Comparison of ENCODE assay signal across 8 cellular contexts in the genomic region with DNA sequence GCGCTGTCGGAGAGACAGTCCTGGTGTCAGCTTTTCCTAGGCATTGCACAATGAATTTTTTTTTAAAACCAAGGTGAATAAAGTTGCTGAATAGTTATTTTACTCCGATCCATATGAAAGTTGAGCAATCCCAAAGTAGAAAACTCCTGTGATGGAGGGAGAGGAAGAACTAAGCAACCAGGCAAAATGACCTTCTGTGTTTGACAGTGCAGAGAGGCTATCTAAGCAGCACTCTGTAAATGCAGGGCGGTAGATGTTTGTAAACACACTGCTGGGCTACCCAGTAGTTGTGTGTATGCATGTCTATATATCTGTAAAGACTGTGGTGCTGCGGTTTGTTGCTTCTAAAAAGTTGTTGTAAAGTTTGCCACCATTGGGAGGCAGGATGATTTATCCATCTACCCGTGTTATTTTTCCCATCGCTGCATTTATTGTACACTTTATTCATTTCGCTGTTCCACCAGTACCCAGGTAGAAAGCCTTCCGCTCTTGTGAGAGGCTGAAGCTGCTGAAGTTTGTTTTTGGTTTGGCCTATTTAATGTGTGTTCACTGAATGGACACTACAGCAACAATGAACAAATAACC. TPM values are rescaled to one million over a fixed set of nuclear protein-coding genes. Genes with fewer than 3 reads are reported as not detected.
DNase-seq lines count a peak whose midpoint lies in the region; ATAC-seq and TF ChIP-seq lines count a peak whose summit lies in the region.

No MANE protein-coding gene starts in this region.

- peak; percentile 12 for TF ChIP-seq CTCF in GM10266 (IDR thresholded peaks at IDR 0.05; ENCODE audit: control insufficient read depth, insufficient read depth, low read depth, missing control alignments)
- TF ChIP-seq CTCF in NB4 (IDR thresholded peaks at IDR 0.05; ENCODE audit: low read depth, low read length), result no peak
- TF ChIP-seq CTCF in foreskin keratinocyte (conservative IDR thresholded peaks at IDR 0.05), result peak; percentile 44
- peak; percentile 44 for TF ChIP-seq CTCF in osteocyte (IDR thresholded peaks at IDR 0.05)
- no peak for TF ChIP-seq CTCF in GM13976 (IDR thresholded peaks at IDR 0.05; ENCODE audit: borderline replicate concordance, control extremely low read depth, extremely low read depth, insufficient read depth, missing control alignments)

- peak; percentile 43 for DNase-seq in GM10266 (ENCODE audit: extremely low spot score)
- peak; percentile 78 for DNase-seq in NB4 (ENCODE audit: low read depth)
- DNase-seq in activated CD8-positive, alpha-beta T cell treated with anti-CD3 and anti-CD28 coated beads, Interleukin-2, amount 10 ng/mL, durations not matched to agents 7 days and 5 days, result peak; percentile 44
- DNase-seq in foreskin keratinocyte, result peak; percentile 24 to 48
- DNase-seq in osteocyte (ENCODE audit: extremely low spot score, unreplicated experiment), result peak; percentile 3
- DNase-seq in GM13976 (ENCODE audit: low spot score), result no peak
- no peak for DNase-seq in iPS-NIHi11 (ENCODE audit: low spot score)
- DNase-seq in Kasumi-1 (lab: John Stamatoyannopoulos, UW), result no peak

- no peak for TF ChIP-seq POLR2A in NB4 (IDR thresholded peaks at IDR 0.05; ENCODE audit: extremely low read depth, insufficient read length)

- POLR2A ChIA-PET in activated CD8-positive, alpha-beta T cell treated with anti-CD3 and anti-CD28 coated beads, Interleukin-2, amount 10 ng/mL, durations not matched to agents 7 days and 5 days (lab: Charles Lee), result interaction anchor here (0.7 to 1.7 kb wide), 9 partner anchors 76 to 707 kb away, joined by 3 to 15 read pairs (median 5); no protein-coding TSS in a partner anchor

- peaks cover 43% of the 10 kb centered on the region for H3K4me1 Mint-ChIP-seq in activated CD8-positive, alpha-beta T cell treated with anti-CD3 and anti-CD28 coated beads, Interleukin-2, amount 10 ng/mL, durations not matched to agents 7 days and 5 days (ENCODE audit: low read depth)
- peaks cover 29% of the 10 kb centered on the region for H3K4me1 Mint-ChIP-seq in osteocyte (ENCODE audit: unreplicated experiment)

- in situ Hi-C loops in GM13976 (cut with MboI; ENCODE audit: low sequenced_read_pairs, unreplicated experiment), result no loop called here

- H3K4me3 ChIP-seq in NB4 (ENCODE audit: low read depth, low read length), result peak overlapping the region; percentile 82

- H3K27ac ChIP-seq in foreskin keratinocyte, result peak overlapping the region; percentile 21

- peaks cover 9% of the 10 kb centered on the region for H3K4me1 ChIP-seq in foreskin keratinocyte

- no peaks in the 10 kb centered on the region for H3K27me3 ChIP-seq in foreskin keratinocyte

- ATAC-seq in activated CD8-positive, alpha-beta T cell treated with anti-CD3 and anti-CD28 coated beads, Interleukin-2, amount 10 ng/mL, durations not matched to agents 7 days and 5 days, result peak; percentile 22
- no peak for ATAC-seq in foreskin keratinocyte

- H3K9me3 Mint-ChIP-seq in activated CD8-positive, alpha-beta T cell treated with anti-CD3 and anti-CD28 coated beads, Interleukin-2, amount 10 ng/mL, durations not matched to agents 7 days and 5 days (ENCODE audit: insufficient read depth), result no peaks in the 10 kb centered on the region
- H3K9me3 Mint-ChIP-seq in osteocyte (ENCODE audit: unreplicated experiment), result no peaks in the 10 kb centered on the region

- H3K27me3 Mint-ChIP-seq in activated CD8-positive, alpha-beta T cell treated with anti-CD3 and anti-CD28 coated beads, Interleukin-2, amount 10 ng/mL, durations not matched to agents 7 days and 5 days (ENCODE audit: low read depth), result peaks cover 8% of the 10 kb centered on the region
- no peaks in the 10 kb centered on the region for H3K27me3 Mint-ChIP-seq in osteocyte (ENCODE audit: unreplicated experiment)

- H3K4me3 Mint-ChIP-seq in activated CD8-positive, alpha-beta T cell treated with anti-CD3 and anti-CD28 coated beads, Interleukin-2, amount 10 ng/mL, durations not matched to agents 7 days and 5 days, result peak overlapping the region; percentile 83
- H3K4me3 Mint-ChIP-seq in osteocyte (ENCODE audit: unreplicated experiment), result peak overlapping the region; percentile 90

- H3K36me3 Mint-ChIP-seq in activated CD8-positive, alpha-beta T cell treated with anti-CD3 and anti-CD28 coated beads, Interleukin-2, amount 10 ng/mL, durations not matched to agents 7 days and 5 days (ENCODE audit: low read depth), result peaks cover 5% of the 10 kb centered on the region
- no peaks in the 10 kb centered on the region for H3K36me3 Mint-ChIP-seq in osteocyte (ENCODE audit: unreplicated experiment)

- CTCF ChIA-PET in activated CD8-positive, alpha-beta T cell treated with anti-CD3 and anti-CD28 coated beads, Interleukin-2, amount 10 ng/mL, durations not matched to agents 7 days and 5 days (lab: Charles Lee), result interaction anchor here (0.6 to 1.8 kb wide), 2 partner anchors 11 to 383 kb away, joined by 4 to 8 read pairs; no protein-coding TSS in a partner anchor

- H3K27ac Mint-ChIP-seq in activated CD8-positive, alpha-beta T cell treated with anti-CD3 and anti-CD28 coated beads, Interleukin-2, amount 10 ng/mL, durations not matched to agents 7 days and 5 days, result peak overlapping the region; percentile 91
- peak overlapping the region; percentile 95 for H3K27ac Mint-ChIP-seq in osteocyte (ENCODE audit: unreplicated experiment)

RNA-seq across cellular contexts. Expression of a gene that starts 1.3 kb away (rescaled TPM):
- 10 to 100 TPM; 22.1 to 26.1 TPM for total RNA-seq in activated CD8-positive, alpha-beta T cell treated with anti-CD3 and anti-CD28 coated beads, Interleukin-2, amount 10 ng/mL, durations not matched to agents 7 days and 5 days
- total RNA-seq in foreskin keratinocyte (11.2 and 12.6 TPM in 2 replicates), osteocyte (24.4 and 29.4 TPM in 2 replicates)
- polyA plus RNA-seq in foreskin keratinocyte, result 4.7 and 4.8 TPM in 2 replicates

Comparison
In these comparisons a context has a peak if more than half of its experiments do, and no peak if none do; other contexts are left out.
1. DNase-seq: peak in GM10266 (single experiment), NB4 (single experiment), activated CD8-positive, alpha-beta T cell treated with anti-CD3 and anti-CD28 coated beads, Interleukin-2, amount 10 ng/mL, durations not matched to agents 7 days and 5 days (single experiment), foreskin keratinocyte (2 of 2) and osteocyte (single experiment); none in GM13976 (single experiment), iPS-NIHi11 (single experiment) and Kasumi-1 (0 of 2).
2. CTCF ChIP-seq: peak in GM10266 (single experiment), foreskin keratinocyte (single experiment) and osteocyte (single experiment); none in NB4 (single experiment) and GM13976 (single experiment).